8 cellular contexts compared by ENCODE assay signal in genomic region chr1:203325418-203326091, GRCh38. TPM values are rescaled to one million over a fixed set of nuclear protein-coding genes. Genes with fewer than 3 reads are reported as not detected.
DNase-seq lines count a peak whose midpoint lies in the region; ATAC-seq, FAIRE-seq and TF ChIP-seq lines count a peak whose summit lies in the region.

No MANE protein-coding gene starts in this region.

- no peak for ATAC-seq in activated T-helper 17 cell treated with anti-CD3 and anti-CD28 coated beads, Interleukin-2, amount 50 U/mL, for 72 hours (replicated peaks)
- ATAC-seq in HepG2 (no peak), HG03432 (IDR thresholded peaks at IDR 0.05; ENCODE audit: unreplicated experiment) (no peak)

- no peaks in the 10 kb centered on the region for H3K9me3 Mint-ChIP-seq in activated T-helper 17 cell treated with anti-CD3 and anti-CD28 coated beads, Interleukin-2, amount 50 U/mL, for 72 hours

- no peaks in the 10 kb centered on the region for H3K27me3 Mint-ChIP-seq in activated T-helper 17 cell treated with anti-CD3 and anti-CD28 coated beads, Interleukin-2, amount 50 U/mL, for 72 hours

- no peak overlapping the region for H2AFZ ChIP-seq in HepG2 (ENCODE audit: low read length)

- WGBS in HepG2 (ENCODE audit: low lambda C conversion rate), result 23% methylated on average over 13 of the region's 13 CpGs
- WGBS in thymus, result 35% methylated on average over 13 of the region's 13 CpGs

- peak overlapping the region; percentile 85 for H3K4me3 Mint-ChIP-seq in activated T-helper 17 cell treated with anti-CD3 and anti-CD28 coated beads, Interleukin-2, amount 50 U/mL, for 72 hours

- peaks cover 55% of the 10 kb centered on the region for H3K4me1 Mint-ChIP-seq in activated T-helper 17 cell treated with anti-CD3 and anti-CD28 coated beads, Interleukin-2, amount 50 U/mL, for 72 hours

- H3K9ac ChIP-seq in HepG2 (ENCODE audit: insufficient read depth, low read depth, low read length), result no peak overlapping the region

- H3K9me3 ChIP-seq in HepG2 (ENCODE audit: low read length) (no peaks in the 10 kb centered on the region), thymus (ENCODE audit: control insufficient read depth) (no peaks in the 10 kb centered on the region)

- H3K36me3 ChIP-seq in HepG2 (replicated peaks in 1 of 2; ENCODE audit: control insufficient read depth in 1 of 2, insufficient read depth in 2 of 2, low read length in 2 of 2), result no peaks in the 10 kb centered on the region
- no peaks in the 10 kb centered on the region for H3K36me3 ChIP-seq in thymus (ENCODE audit: control insufficient read depth, insufficient read depth)

- peak overlapping the region; percentile 87 for H3K27ac Mint-ChIP-seq in activated T-helper 17 cell treated with anti-CD3 and anti-CD28 coated beads, Interleukin-2, amount 50 U/mL, for 72 hours

- H3K27ac ChIP-seq in HepG2 (ENCODE audit: extremely low read length, insufficient read depth, low read length), result no peak overlapping the region
- H3K27ac ChIP-seq in thymus (ENCODE audit: low read depth), result peak overlapping the region; percentile 96

- no peak for TF ChIP-seq CTCF in HepG2 (CRISPR knock-in tag; IDR thresholded peaks at IDR 0.05)

- peak overlapping the region; percentile 61 for H3K4me2 ChIP-seq in HepG2 (ENCODE audit: low read depth, low read length)

- H3K4me1 ChIP-seq in HepG2 (ENCODE audit: insufficient read depth, low read length) (peaks cover 45% of the 10 kb centered on the region), thymus (ENCODE audit: control insufficient read depth, insufficient read depth, low read length) (peaks cover 72% of the 10 kb centered on the region)

- FAIRE-seq in HepG2 (lab: Jason Lieb, UNC), result no peak

- CTCF ChIA-PET in HepG2 (lab: Yijun Ruan, JAX; ENCODE audit: low intra/inter-chr PET ratio, low total read pairs), result no interaction called here

- H3K4me3 ChIP-seq in HepG2 (replicated peaks in 1 of 3; ENCODE audit: insufficient read depth in 1 of 3, low read depth in 2 of 3, low read length in 3 of 3) (no peak overlapping the region), thymus (ENCODE audit: low read length) (peak overlapping the region; percentile 53)

- POLR2A ChIA-PET in HepG2 (lab: Yijun Ruan, JAX), result interaction anchor here (0.8 to 5.2 kb wide), 2 partner anchors 20 to 35 kb away, joined by 5 to 31 read pairs; partner anchors contain the start of gene BTG2

- H3K27me3 ChIP-seq in HepG2 (ENCODE audit: control insufficient read depth in 1 of 2, insufficient read depth in 2 of 2, low read length in 2 of 2) (peaks cover 5 to 18% of the 10 kb centered on the region in 2 experiments; a peak in 1 of 5 replicates), thymus (ENCODE audit: control insufficient read depth, insufficient read depth) (no peaks in the 10 kb centered on the region)

- DNase-seq in DMS 273 (lab: John Stamatoyannopoulos, UW; ENCODE audit: unreplicated experiment) (peak; percentile 91), NCI-H1105 (lab: John Stamatoyannopoulos, UW) (peak; percentile 98), HepG2 (ENCODE audit: low spot score) (no peak)
- no peak for DNase-seq in central memory CD4-positive, alpha-beta T cell
- no peak for DNase-seq in activated CD4-positive, CD25-positive, alpha-beta regulatory T cell treated with anti-CD3 and anti-CD28 coated beads, Interleukin-2, amount 50 U/mL, for 72 hours

- H3K79me2 ChIP-seq in HepG2 (ENCODE audit: insufficient read depth, low read length), result no peaks in the 10 kb centered on the region

- no TSS peak for BruUV-seq in HepG2 (replicated peaks; lab: Mats Ljungman, UMichigan)

- in situ Hi-C loops in HepG2 (cut with HindIII; ENCODE audit: extremely low pct_ligation_motif_present, low pct_unique_long_range_greater_than_20kb), result loop anchor here (5.0 kb wide), 1 partner anchor 53 kb away; no protein-coding TSS in a partner anchor

- H4K20me1 ChIP-seq in HepG2 (ENCODE audit: insufficient read depth, low read length), result no peaks in the 10 kb centered on the region; the same call in 1 of the 2 replicates

- no peak for TF ChIP-seq EP300 in HepG2 (IDR thresholded peaks at IDR 0.05; ENCODE audit: low read depth in 2 of 2, low read length in 2 of 2)
- TF ChIP-seq EP300 in HepG2 (CRISPR knock-in tag; IDR thresholded peaks at IDR 0.05; ENCODE audit: borderline replicate concordance), result no peak

- no peak for TF ChIP-seq POLR2A in HepG2 (IDR thresholded peaks at IDR 0.05; ENCODE audit: insufficient read depth in 1 of 2, low read depth in 2 of 2, low read length in 2 of 2)

- intact Hi-C loops in HepG2 (cut with micrococcal nuclease; ENCODE audit: unreplicated experiment), result no loop called here

- TF ChIP-seq RAD21 in HepG2 (CRISPR knock-in tag; IDR thresholded peaks at IDR 0.05), result no peak

- H3K36me3 Mint-ChIP-seq in activated T-helper 17 cell treated with anti-CD3 and anti-CD28 coated beads, Interleukin-2, amount 50 U/mL, for 72 hours (ENCODE audit: low read depth), result peaks cover 5% of the 10 kb centered on the region

TF ChIP-seq in HepG2, 621 proteins besides CTCF, POLR2A, EP300 and RAD21 (continues in another document):
- no peak for TF ChIP-seq CBX5 (CRISPR knock-in tag; IDR thresholded peaks at IDR 0.05; ENCODE audit: borderline replicate concordance)
- TF ChIP-seq ZC3H13 (CRISPR knock-in tag; IDR thresholded peaks at IDR 0.05), result no peak
- no peak for TF ChIP-seq ZEB1 (IDR thresholded peaks at IDR 0.05; ENCODE audit: insufficient replicate concordance, low read depth)

RNA-seq across cellular contexts. Expression of gene BTG2, which starts 20.2 kb away (rescaled TPM):
- 100 to 1,000 TPM in 1 of 2 donors, 10 to 100 TPM in 1; 91.3 to 340 TPM for total RNA-seq in activated T-helper 17 cell treated with anti-CD3 and anti-CD28 coated beads, Interleukin-2, amount 50 U/mL, for 72 hours
- 18.3 and 18.7 TPM in 2 replicates for total RNA-seq in HepG2 (2016; rRNA removed; fragmentation: Illumina TruSeq; extraction: Trizol)
- total RNA-seq in HepG2 (2016; cell fraction: cytosol; rRNA removed; fragmentation: Illumina TruSeq; extraction: Trizol; ENCODE audit: low read depth), result 2.8 and 3.5 TPM in 2 replicates
- 15.4 and 19.8 TPM in 2 replicates for total RNA-seq in HepG2 (2016; cell fraction: insoluble cytoplasmic fraction; rRNA removed; fragmentation: Illumina TruSeq; extraction: Trizol)
- 11.7 and 12.9 TPM in 2 replicates for total RNA-seq in HepG2 (2016; cell fraction: membrane; rRNA removed; fragmentation: Illumina TruSeq; extraction: Trizol)
- total RNA-seq in HepG2 (2016; cell fraction: nucleus; rRNA removed; fragmentation: Illumina TruSeq; extraction: Trizol), result 11.8 and 13.3 TPM in 2 replicates
- polyA plus RNA-seq in HepG2 (2011; rRNA removed) (13.6 and 16.7 TPM in 2 replicates), thymus (171 TPM)
- polyA plus RNA-seq in HepG2 (2011; cell fraction: cytosol; rRNA removed), result 11.2 and 13.0 TPM in 2 replicates
- 8.6 and 10.6 TPM in 2 replicates for polyA plus RNA-seq in HepG2 (2011; cell fraction: nucleus; rRNA removed)
- polyA plus RNA-seq in HepG2 (2012), result 4.4 and 7.3 TPM in 2 replicates
- polyA plus RNA-seq in HepG2 (2016; cell fraction: cytosol; fragmentation: Illumina TruSeq; extraction: Trizol; ENCODE audit: low read depth), result 2.1 and 2.2 TPM in 2 replicates
- polyA plus RNA-seq in HepG2 (2016; cell fraction: insoluble cytoplasmic fraction; fragmentation: Illumina TruSeq; extraction: Trizol; ENCODE audit: low read depth), result 18.8 and 19.2 TPM in 2 replicates
- polyA plus RNA-seq in HepG2 (2016; cell fraction: membrane; fragmentation: Illumina TruSeq; extraction: Trizol; ENCODE audit: low read depth), result 6.5 and 7.0 TPM in 2 replicates
- 18.0 and 19.6 TPM in 2 replicates for polyA plus RNA-seq in HepG2 (2016; cell fraction: nucleus; fragmentation: Illumina TruSeq; extraction: Trizol; ENCODE audit: insufficient read depth, low read depth)
- 9.6 and 12.5 TPM in 2 replicates for polyA minus RNA-seq in HepG2 (2011; rRNA and poly(A)+ RNA removed; ENCODE audit: low replicate concordance)
- polyA minus RNA-seq in HepG2 (2011; cell fraction: cytosol; rRNA and poly(A)+ RNA removed), result 8.5 and 9.2 TPM in 2 replicates
- 4.9 and 8.8 TPM in 2 replicates for polyA minus RNA-seq in HepG2 (2011; cell fraction: nucleus; rRNA and poly(A)+ RNA removed)

RNA-seq across cellular contexts. Expression of gene FMOD, which starts 25.4 kb away (rescaled TPM):
- under 1 TPM in 1 of 2 donors, not detected in 1; 0.26 TPM for total RNA-seq in activated T-helper 17 cell treated with anti-CD3 and anti-CD28 coated beads, Interleukin-2, amount 50 U/mL, for 72 hours
- not detected in 2 replicates for total RNA-seq in HepG2 (2016; rRNA removed; fragmentation: Illumina TruSeq; extraction: Trizol)
- total RNA-seq in HepG2 (2016; cell fraction: cytosol; rRNA removed; fragmentation: Illumina TruSeq; extraction: Trizol; ENCODE audit: low read depth), result not detected in 2 replicates
- total RNA-seq in HepG2 (2016; cell fraction: insoluble cytoplasmic fraction; rRNA removed; fragmentation: Illumina TruSeq; extraction: Trizol), result not detected in 2 replicates
- not detected in 2 replicates for total RNA-seq in HepG2 (2016; cell fraction: membrane; rRNA removed; fragmentation: Illumina TruSeq; extraction: Trizol)
- not detected in 2 replicates for total RNA-seq in HepG2 (2016; cell fraction: nucleus; rRNA removed; fragmentation: Illumina TruSeq; extraction: Trizol)
- polyA plus RNA-seq in HepG2 (2011; rRNA removed), result 0.04 and 0.08 TPM in 2 replicates
- 0.08 TPM in 2 replicates for polyA plus RNA-seq in HepG2 (2011; cell fraction: cytosol; rRNA removed)
- polyA plus RNA-seq in HepG2 (2011; cell fraction: nucleus; rRNA removed), result not detected in 2 replicates
- polyA plus RNA-seq in HepG2 (2012), result not detected in 2 replicates
- not detected in 2 replicates for polyA plus RNA-seq in HepG2 (2016; cell fraction: cytosol; fragmentation: Illumina TruSeq; extraction: Trizol; ENCODE audit: low read depth)
- polyA plus RNA-seq in HepG2 (2016; cell fraction: insoluble cytoplasmic fraction; fragmentation: Illumina TruSeq; extraction: Trizol; ENCODE audit: low read depth), result not detected in 2 replicates
- not detected in 2 replicates for polyA plus RNA-seq in HepG2 (2016; cell fraction: membrane; fragmentation: Illumina TruSeq; extraction: Trizol; ENCODE audit: low read depth)
- not detected in 2 replicates for polyA plus RNA-seq in HepG2 (2016; cell fraction: nucleus; fragmentation: Illumina TruSeq; extraction: Trizol; ENCODE audit: insufficient read depth, low read depth)
- polyA minus RNA-seq in HepG2 (2011; rRNA and poly(A)+ RNA removed; ENCODE audit: low replicate concordance), result not detected in 2 replicates
- not detected in 2 replicates for polyA minus RNA-seq in HepG2 (2011; cell fraction: cytosol; rRNA and poly(A)+ RNA removed)
- polyA minus RNA-seq in HepG2 (2011; cell fraction: nucleus; rRNA and poly(A)+ RNA removed), result not detected in 2 replicates
- polyA plus RNA-seq in thymus, result 7.5 TPM

Comparison
In these comparisons a context has a peak if more than half of its experiments do, and no peak if none do; other contexts are left out.
1. DNase-seq: peak in DMS 273 (single experiment) and NCI-H1105 (single experiment); none in HepG2 (single experiment), central memory CD4-positive, alpha-beta T cell (single experiment) and activated CD4-positive, CD25-positive, alpha-beta regulatory T cell treated with anti-CD3 and anti-CD28 coated beads, Interleukin-2, amount 50 U/mL, for 72 hours (single experiment).
2. RNA of gene BTG2, which starts 20.2 kb away (total RNA-seq): 91.3 to 340 TPM in activated T-helper 17 cell treated with anti-CD3 and anti-CD28 coated beads, Interleukin-2, amount 50 U/mL, for 72 hours; 2.8 to 19.8 TPM in HepG2; every median in the first group is over 4 times any median in the second.